Comparison of ENCODE assay signal across 1 cellular context in genomic region chr3:46953265-46954010, GRCh38.
TF ChIP-seq lines count a peak whose summit lies in the region.

No MANE protein-coding gene starts in this region.

TF ChIP-seq in GM23338, 12 proteins besides CTCF, POLR2A, EP300 and RAD21 (continued from another document):
- no peak for TF ChIP-seq ZNF462 (CRISPR knock-in tag; IDR thresholded peaks at IDR 0.05)
- TF ChIP-seq JUNB (IDR thresholded peaks at IDR 0.05; ENCODE audit: unreplicated experiment), result no peak
- no peak for TF ChIP-seq ETS1 (IDR thresholded peaks at IDR 0.05)
TF ChIP-seq in GM23338: peak in this region for 0.
